Comparison of ENCODE assay signal across 8 cellular contexts in the genomic region with DNA sequence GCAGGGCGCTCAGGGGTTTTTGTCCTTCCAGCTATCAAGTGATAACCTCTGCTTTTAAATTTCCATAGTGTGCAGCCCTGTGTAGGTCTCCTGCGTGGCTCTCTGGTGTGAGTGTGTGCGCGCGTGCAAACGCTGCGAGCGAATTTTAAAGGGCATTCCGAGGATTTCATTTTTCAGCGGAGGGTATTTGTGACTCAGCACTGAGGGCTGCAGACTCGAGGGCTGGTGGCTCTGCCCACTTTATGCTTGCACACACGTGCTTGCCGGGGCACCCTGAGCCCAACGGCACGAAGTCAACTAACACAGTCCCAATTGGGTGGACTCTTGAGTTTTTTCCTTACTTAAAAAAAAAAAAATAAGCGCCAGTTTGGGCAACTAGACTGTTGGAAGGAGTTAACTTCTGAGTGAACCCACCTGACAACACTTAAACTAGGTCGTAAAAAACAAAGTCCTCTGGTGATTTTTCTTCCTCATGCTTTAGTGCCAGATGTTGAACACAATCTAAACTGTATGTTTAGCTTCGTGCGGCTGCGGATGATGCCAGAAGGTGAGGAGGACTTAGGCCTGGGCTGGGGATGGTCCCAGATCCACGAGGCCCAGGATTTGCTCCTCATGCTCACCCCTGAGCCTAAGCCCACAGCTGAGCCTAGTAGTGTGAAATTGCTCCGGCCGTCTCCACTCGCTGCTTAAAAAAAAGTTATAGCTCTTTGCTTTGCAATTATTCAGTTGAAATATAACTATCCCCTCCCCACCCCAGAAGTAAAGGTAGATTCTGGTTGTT. TPM values are rescaled to one million over a fixed set of nuclear protein-coding genes. Genes with fewer than 3 reads are reported as not detected.
DNase-seq lines count a peak whose midpoint lies in the region; ATAC-seq and TF ChIP-seq lines count a peak whose summit lies in the region.

No MANE protein-coding gene starts in this region.

- POLR2A ChIA-PET in naive thymus-derived CD8-positive, alpha-beta T cell (lab: Charles Lee): interaction anchor here (0.7 to 5.4 kb wide), 4 partner anchors 17 to 388 kb away, joined by 3 to 27 read pairs (median 10); partner anchors contain the start of gene MICU2

- TF ChIP-seq CTCF in body of pancreas (IDR thresholded peaks at IDR 0.05): peak in 1 of 7 experiments; percentile 30

- peaks cover 81% of the 10 kb centered on the region for H3K27me3 Mint-ChIP-seq in CD4-positive, CD25-positive, alpha-beta regulatory T cell
- H3K27me3 Mint-ChIP-seq in naive thymus-derived CD8-positive, alpha-beta T cell: peaks cover 0 to 30% (median 4%) of the 10 kb centered on the region in 5 donors

- WGBS in body of pancreas, 2 donors: 30 to 39% methylated on average over 24 of the region's 24 CpGs

- H3K4me1 ChIP-seq in CD4-positive, CD25-positive, alpha-beta regulatory T cell (ENCODE audit: control insufficient read depth, insufficient read depth, low read length, poor library complexity, severe bottlenecking): peaks cover 65% of the 10 kb centered on the region
- H3K4me1 ChIP-seq in HUES6 (ENCODE audit: control insufficient read depth, insufficient read depth, low read length) (peaks cover 30% of the 10 kb centered on the region), body of pancreas (peaks cover 50% of the 10 kb centered on the region)

- peak in 1 of 3 donors; percentile 3 for DNase-seq in CD4-positive, CD25-positive, alpha-beta regulatory T cell
- peak in 1 of 4 donors; percentile 7 for DNase-seq in body of pancreas
- DNase-seq in naive thymus-derived CD8-positive, alpha-beta T cell: peak in 2 of 10 donors; percentile 4 to 7
- no peak for DNase-seq in NCI-H2196 treated with DMSO at 0.1 percent for 48 hours (lab: John Stamatoyannopoulos, UW; ENCODE audit: unreplicated experiment)
- DNase-seq in GF-D8 (lab: John Stamatoyannopoulos, UW): no peak

- no peak overlapping the region for H3K27ac ChIP-seq in CD4-positive, CD25-positive, alpha-beta regulatory T cell (ENCODE audit: insufficient read depth, low read length, poor library complexity, severe bottlenecking)
- H3K27ac ChIP-seq in HUES6 (ENCODE audit: low read depth, low read length) (no peak overlapping the region), body of pancreas (peak overlapping the region in 3 of 4 donors; percentile 61 to 74 (median 68))

- H3K4me3 Mint-ChIP-seq in CD4-positive, CD25-positive, alpha-beta regulatory T cell: peak overlapping the region; percentile 85 to 99 (median 92)
- H3K4me3 Mint-ChIP-seq in naive thymus-derived CD8-positive, alpha-beta T cell: peak overlapping the region; percentile 82 to 97 (median 94)

- no peaks in the 10 kb centered on the region for H3K9me3 ChIP-seq in CD4-positive, CD25-positive, alpha-beta regulatory T cell (ENCODE audit: control insufficient read depth in 2 of 2, low read length in 2 of 2)
- H3K9me3 ChIP-seq in HUES6 (ENCODE audit: control insufficient read depth, insufficient read depth, low read depth, low read length) (no peaks in the 10 kb centered on the region), body of pancreas (no peaks in the 10 kb centered on the region)

- H3K27me3 ChIP-seq in CD4-positive, CD25-positive, alpha-beta regulatory T cell (ENCODE audit: control insufficient read depth, insufficient read depth, low read length): peaks cover 22% of the 10 kb centered on the region
- H3K27me3 ChIP-seq in HUES6 (ENCODE audit: control insufficient read depth, insufficient read depth, low read length) (peaks cover 97% of the 10 kb centered on the region), body of pancreas (no peaks in the 10 kb centered on the region)

- peak overlapping the region; percentile 84 for H3K4me3 ChIP-seq in CD4-positive, CD25-positive, alpha-beta regulatory T cell (ENCODE audit: low read depth, low read length)
- H3K4me3 ChIP-seq in HUES6 (ENCODE audit: low read depth, low read length): peak overlapping the region; percentile 71
- peak overlapping the region in 1 of 2 donors; percentile 21 for H3K4me3 ChIP-seq in body of pancreas

- peaks cover 0 to 5% (median 0%) of the 10 kb centered on the region in 7 donors for H3K9me3 Mint-ChIP-seq in CD4-positive, CD25-positive, alpha-beta regulatory T cell
- H3K9me3 Mint-ChIP-seq in naive thymus-derived CD8-positive, alpha-beta T cell: no peaks in the 10 kb centered on the region

- no peaks in the 10 kb centered on the region for H3K36me3 Mint-ChIP-seq in CD4-positive, CD25-positive, alpha-beta regulatory T cell
- H3K36me3 Mint-ChIP-seq in naive thymus-derived CD8-positive, alpha-beta T cell: no peaks in the 10 kb centered on the region

- TF ChIP-seq POLR2A in body of pancreas (IDR thresholded peaks at IDR 0.05): no peak

- H3K27ac Mint-ChIP-seq in CD4-positive, CD25-positive, alpha-beta regulatory T cell: peak overlapping the region in 2 of 3 donors; percentile 67 to 88
- peak overlapping the region in 9 of 10 donors; percentile 48 to 80 (median 71) for H3K27ac Mint-ChIP-seq in naive thymus-derived CD8-positive, alpha-beta T cell

- no peak overlapping the region for H3K9ac ChIP-seq in HUES6 (ENCODE audit: low read length)

- intact Hi-C loops in body of pancreas (cut with DNase I): no loop called here

- ATAC-seq in CD4-positive, CD25-positive, alpha-beta regulatory T cell (ENCODE audit: low read depth in 2 of 2): no peak
- ATAC-seq in body of pancreas (no peak), HG03159 (IDR thresholded peaks at IDR 0.05; ENCODE audit: unreplicated experiment) (no peak), GM19463 (IDR thresholded peaks at IDR 0.05; ENCODE audit: unreplicated experiment) (no peak)
- ATAC-seq in naive thymus-derived CD8-positive, alpha-beta T cell: no peak

- H3K4me1 Mint-ChIP-seq in CD4-positive, CD25-positive, alpha-beta regulatory T cell: peaks cover 23 to 58% (median 34%) of the 10 kb centered on the region in 4 donors
- peaks cover 18 to 58% (median 47%) of the 10 kb centered on the region in 4 donors for H3K4me1 Mint-ChIP-seq in naive thymus-derived CD8-positive, alpha-beta T cell

- no peaks in the 10 kb centered on the region for H3K36me3 ChIP-seq in CD4-positive, CD25-positive, alpha-beta regulatory T cell (ENCODE audit: control insufficient read depth, insufficient read depth, low read length)
- no peaks in the 10 kb centered on the region for H3K36me3 ChIP-seq in HUES6 (ENCODE audit: control insufficient read depth, insufficient read depth, low read length)
- no peaks in the 10 kb centered on the region for H3K36me3 ChIP-seq in body of pancreas (replicated peaks in 1 of 2; ENCODE audit: insufficient read depth in 1 of 2, low read depth in 2 of 2)

RNA-seq across cellular contexts. Expression of gene FGF9, which starts 2.1 kb away (rescaled TPM):
- total RNA-seq in CD4-positive, CD25-positive, alpha-beta regulatory T cell: 0.35 TPM
- polyA plus RNA-seq in CD4-positive, CD25-positive, alpha-beta regulatory T cell: 1 to 10 TPM in 2 of 4 donors, under 1 TPM in 1, not detected in 1; 0.86 to 2.3 (median 1.1) TPM
- total RNA-seq in body of pancreas: 1 to 10 TPM in 1 of 2 donors, under 1 TPM in 1; 0.26 to 1.3 TPM
- total RNA-seq in naive thymus-derived CD8-positive, alpha-beta T cell: 1 to 10 TPM; 4.6 to 5.0 TPM
- 1 to 10 TPM; 1.3 to 3.5 (median 1.9) TPM for polyA plus RNA-seq in naive thymus-derived CD8-positive, alpha-beta T cell

Comparison
In these comparisons a context has a peak if more than half of its experiments do, and no peak if none do; other contexts are left out.
1. H3K27ac ChIP-seq: peak in body of pancreas (3 of 4); none in CD4-positive, CD25-positive, alpha-beta regulatory T cell (single experiment) and HUES6 (single experiment).